Comparison of ENCODE assay signal across 1 cellular context in the genomic region with DNA sequence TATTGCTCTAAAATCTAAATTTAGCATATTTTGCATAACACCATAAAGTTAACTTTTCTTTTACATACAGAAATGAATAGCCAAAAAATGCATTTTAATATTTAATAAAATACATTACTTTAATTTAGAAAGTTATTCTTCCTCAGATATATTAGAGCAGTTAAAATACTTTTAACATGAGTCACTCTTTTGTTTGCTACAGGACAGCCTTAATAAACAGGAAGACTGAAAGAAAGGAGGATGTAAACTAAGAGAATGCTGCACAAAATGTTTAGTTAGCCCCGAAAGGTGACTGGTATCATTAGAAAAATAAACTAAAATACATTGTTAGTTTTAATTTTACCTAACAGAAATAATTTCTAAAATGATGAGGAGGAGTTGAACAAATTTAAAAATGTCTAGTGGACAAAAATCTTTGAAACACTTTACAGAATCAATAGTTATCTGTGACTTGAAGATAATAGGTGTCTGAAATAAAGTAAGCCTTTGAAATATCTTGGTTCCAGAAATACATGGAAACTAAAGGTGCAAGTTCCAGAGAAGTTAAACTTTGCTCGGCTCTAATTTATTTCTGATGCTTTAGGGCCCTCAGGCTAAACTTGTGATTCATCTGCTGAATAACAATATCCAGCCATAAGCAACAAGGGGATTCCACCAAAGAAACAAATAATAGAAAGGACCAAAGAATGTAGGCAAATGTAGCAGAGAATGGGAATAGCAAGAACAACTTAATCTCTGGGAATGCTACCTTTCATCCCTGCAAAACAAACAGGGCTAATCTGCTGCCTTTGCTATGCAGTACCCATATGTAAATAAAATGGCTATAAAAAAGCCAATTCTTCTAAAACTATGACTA.
TF ChIP-seq lines count a peak whose summit lies in the region.

No MANE protein-coding gene starts in this region.

TF ChIP-seq in HepG2, 621 proteins besides CTCF, POLR2A, EP300 and RAD21 (continued from another document):
- TF ChIP-seq, protein P1, sequence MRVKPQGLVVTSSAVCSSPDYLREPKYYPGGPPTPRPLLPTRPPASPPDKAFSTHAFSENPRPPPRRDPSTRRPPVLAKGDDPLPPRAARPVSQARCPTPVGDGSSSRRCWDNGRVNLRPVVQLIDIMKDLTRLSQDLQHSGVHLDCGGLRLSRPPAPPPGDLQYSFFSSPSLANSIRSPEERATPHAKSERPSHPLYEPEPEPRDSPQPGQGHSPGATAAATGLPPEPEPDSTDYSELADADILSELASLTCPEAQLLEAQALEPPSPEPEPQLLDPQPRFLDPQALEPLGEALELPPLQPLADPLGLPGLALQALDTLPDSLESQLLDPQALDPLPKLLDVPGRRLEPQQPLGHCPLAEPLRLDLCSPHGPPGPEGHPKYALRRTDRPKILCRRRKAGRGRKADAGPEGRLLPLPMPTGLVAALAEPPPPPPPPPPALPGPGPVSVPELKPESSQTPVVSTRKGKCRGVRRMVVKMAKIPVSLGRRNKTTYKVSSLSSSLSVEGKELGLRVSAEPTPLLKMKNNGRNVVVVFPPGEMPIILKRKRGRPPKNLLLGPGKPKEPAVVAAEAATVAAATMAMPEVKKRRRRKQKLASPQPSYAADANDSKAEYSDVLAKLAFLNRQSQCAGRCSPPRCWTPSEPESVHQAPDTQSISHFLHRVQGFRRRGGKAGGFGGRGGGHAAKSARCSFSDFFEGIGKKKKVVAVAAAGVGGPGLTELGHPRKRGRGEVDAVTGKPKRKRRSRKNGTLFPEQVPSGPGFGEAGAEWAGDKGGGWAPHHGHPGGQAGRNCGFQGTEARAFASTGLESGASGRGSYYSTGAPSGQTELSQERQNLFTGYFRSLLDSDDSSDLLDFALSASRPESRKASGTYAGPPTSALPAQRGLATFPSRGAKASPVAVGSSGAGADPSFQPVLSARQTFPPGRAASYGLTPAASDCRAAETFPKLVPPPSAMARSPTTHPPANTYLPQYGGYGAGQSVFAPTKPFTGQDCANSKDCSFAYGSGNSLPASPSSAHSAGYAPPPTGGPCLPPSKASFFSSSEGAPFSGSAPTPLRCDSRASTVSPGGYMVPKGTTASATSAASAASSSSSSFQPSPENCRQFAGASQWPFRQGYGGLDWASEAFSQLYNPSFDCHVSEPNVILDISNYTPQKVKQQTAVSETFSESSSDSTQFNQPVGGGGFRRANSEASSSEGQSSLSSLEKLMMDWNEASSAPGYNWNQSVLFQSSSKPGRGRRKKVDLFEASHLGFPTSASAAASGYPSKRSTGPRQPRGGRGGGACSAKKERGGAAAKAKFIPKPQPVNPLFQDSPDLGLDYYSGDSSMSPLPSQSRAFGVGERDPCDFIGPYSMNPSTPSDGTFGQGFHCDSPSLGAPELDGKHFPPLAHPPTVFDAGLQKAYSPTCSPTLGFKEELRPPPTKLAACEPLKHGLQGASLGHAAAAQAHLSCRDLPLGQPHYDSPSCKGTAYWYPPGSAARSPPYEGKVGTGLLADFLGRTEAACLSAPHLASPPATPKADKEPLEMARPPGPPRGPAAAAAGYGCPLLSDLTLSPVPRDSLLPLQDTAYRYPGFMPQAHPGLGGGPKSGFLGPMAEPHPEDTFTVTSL (CRISPR knock-in tag; IDR thresholded peaks at IDR 0.05; ENCODE audit: borderline replicate concordance) = peak; percentile 41; the same call in 1 of the 2 replicates
- TF ChIP-seq ELF3 (CRISPR knock-in tag; IDR thresholded peaks at IDR 0.05) (no peak), PPARG (CRISPR knock-in tag; conservative IDR thresholded peaks at IDR 0.05) (no peak), ZNF713 (CRISPR knock-in tag; IDR thresholded peaks at IDR 0.05) (no peak), FOSL2 (CRISPR knock-in tag; IDR thresholded peaks at IDR 0.05) (peak; percentile 15; the same call in 1 of the 2 replicates), JUNB (CRISPR knock-in tag; IDR thresholded peaks at IDR 0.05; ENCODE audit: borderline replicate concordance) (no peak), SP5 (CRISPR knock-in tag; IDR thresholded peaks at IDR 0.05; ENCODE audit: borderline replicate concordance, low read depth) (no peak), ZNF780A (CRISPR knock-in tag; IDR thresholded peaks at IDR 0.05) (no peak), ARHGAP35 (CRISPR knock-in tag; IDR thresholded peaks at IDR 0.05; ENCODE audit: borderline replicate concordance) (no peak)
- TF ChIP-seq, protein P2, sequence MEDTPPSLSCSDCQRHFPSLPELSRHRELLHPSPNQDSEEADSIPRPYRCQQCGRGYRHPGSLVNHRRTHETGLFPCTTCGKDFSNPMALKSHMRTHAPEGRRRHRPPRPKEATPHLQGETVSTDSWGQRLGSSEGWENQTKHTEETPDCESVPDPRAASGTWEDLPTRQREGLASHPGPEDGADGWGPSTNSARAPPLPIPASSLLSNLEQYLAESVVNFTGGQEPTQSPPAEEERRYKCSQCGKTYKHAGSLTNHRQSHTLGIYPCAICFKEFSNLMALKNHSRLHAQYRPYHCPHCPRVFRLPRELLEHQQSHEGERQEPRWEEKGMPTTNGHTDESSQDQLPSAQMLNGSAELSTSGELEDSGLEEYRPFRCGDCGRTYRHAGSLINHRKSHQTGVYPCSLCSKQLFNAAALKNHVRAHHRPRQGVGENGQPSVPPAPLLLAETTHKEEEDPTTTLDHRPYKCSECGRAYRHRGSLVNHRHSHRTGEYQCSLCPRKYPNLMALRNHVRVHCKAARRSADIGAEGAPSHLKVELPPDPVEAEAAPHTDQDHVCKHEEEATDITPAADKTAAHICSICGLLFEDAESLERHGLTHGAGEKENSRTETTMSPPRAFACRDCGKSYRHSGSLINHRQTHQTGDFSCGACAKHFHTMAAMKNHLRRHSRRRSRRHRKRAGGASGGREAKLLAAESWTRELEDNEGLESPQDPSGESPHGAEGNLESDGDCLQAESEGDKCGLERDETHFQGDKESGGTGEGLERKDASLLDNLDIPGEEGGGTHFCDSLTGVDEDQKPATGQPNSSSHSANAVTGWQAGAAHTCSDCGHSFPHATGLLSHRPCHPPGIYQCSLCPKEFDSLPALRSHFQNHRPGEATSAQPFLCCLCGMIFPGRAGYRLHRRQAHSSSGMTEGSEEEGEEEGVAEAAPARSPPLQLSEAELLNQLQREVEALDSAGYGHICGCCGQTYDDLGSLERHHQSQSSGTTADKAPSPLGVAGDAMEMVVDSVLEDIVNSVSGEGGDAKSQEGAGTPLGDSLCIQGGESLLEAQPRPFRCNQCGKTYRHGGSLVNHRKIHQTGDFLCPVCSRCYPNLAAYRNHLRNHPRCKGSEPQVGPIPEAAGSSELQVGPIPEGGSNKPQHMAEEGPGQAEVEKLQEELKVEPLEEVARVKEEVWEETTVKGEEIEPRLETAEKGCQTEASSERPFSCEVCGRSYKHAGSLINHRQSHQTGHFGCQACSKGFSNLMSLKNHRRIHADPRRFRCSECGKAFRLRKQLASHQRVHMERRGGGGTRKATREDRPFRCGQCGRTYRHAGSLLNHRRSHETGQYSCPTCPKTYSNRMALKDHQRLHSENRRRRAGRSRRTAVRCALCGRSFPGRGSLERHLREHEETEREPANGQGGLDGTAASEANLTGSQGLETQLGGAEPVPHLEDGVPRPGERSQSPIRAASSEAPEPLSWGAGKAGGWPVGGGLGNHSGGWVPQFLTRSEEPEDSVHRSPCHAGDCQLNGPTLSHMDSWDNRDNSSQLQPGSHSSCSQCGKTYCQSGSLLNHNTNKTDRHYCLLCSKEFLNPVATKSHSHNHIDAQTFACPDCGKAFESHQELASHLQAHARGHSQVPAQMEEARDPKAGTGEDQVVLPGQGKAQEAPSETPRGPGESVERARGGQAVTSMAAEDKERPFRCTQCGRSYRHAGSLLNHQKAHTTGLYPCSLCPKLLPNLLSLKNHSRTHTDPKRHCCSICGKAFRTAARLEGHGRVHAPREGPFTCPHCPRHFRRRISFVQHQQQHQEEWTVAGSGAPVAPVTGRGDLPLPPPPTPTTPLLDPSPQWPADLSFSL (CRISPR knock-in tag; IDR thresholded peaks at IDR 0.05) = no peak
